1 cellular context compared by ENCODE assay signal in the genomic region with DNA sequence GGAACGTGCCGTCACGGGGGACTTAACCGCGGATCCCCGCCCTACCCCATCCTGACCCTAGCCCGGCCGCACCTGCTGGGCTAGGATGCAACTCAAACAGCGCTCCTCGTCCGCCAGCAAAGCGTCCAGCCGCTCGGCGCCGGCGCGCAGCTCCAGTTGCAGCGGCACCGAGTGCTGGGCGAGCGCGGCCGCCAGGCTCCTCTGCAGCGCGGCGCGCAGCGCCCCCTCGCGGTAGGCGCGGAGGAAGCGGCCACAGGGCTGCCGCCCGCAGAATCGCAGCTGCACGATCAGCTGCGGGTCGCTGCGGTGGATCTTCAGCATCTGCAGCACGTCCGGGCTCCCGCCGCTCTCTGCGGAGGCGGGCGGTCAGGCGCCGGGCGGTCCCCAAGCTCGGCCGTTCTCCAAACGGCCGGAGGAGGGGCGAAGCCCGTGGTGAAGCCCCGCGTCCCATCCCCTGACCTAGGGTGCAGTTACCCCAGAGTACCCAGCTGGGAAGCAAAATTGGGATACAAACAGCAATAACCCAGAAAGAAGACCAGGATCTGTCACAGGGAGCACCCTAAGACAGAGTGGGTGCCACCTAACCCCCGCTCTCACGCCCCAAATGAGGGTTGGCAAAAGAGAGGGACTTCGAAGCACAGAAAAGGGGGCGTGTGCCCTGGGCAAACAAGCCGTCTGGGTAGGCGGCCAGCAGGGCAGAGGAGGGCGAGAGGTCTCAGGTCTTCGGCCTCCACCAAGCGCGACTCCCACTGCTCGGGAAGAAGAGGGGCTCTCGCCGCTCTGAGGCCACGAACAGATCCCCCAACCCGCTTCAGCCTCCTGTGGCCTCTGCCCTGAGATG.
TF ChIP-seq lines count a peak whose summit lies in the region.

No MANE protein-coding gene starts in this region.

TF ChIP-seq in K562, 482 proteins besides CTCF, POLR2A, EP300 and RAD21 (continues in another document):
- TF ChIP-seq, protein P1, sequence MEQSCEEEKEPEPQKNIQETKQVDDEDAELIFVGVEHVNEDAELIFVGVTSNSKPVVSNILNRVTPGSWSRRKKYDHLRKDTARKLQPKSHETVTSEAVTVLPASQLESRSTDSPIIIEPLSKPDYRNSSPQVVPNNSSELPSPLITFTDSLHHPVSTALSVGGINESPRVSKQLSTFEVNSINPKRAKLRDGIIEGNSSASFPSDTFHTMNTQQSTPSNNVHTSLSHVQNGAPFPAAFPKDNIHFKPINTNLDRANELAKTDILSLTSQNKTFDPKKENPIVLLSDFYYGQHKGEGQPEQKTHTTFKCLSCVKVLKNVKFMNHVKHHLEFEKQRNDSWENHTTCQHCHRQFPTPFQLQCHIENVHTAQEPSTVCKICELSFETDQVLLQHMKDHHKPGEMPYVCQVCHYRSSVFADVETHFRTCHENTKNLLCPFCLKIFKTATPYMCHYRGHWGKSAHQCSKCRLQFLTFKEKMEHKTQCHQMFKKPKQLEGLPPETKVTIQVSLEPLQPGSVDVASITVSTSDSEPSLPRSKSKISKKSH (CRISPR knock-in tag; IDR thresholded peaks at IDR 0.05): no peak
- no peak for TF ChIP-seq MCM7 (IDR thresholded peaks at IDR 0.05)
- TF ChIP-seq TEAD1 (CRISPR knock-in tag; IDR thresholded peaks at IDR 0.05): peak in 1 of 2 experiments; percentile 85; a peak in 2 of 4 replicates
- no peak for TF ChIP-seq BDP1 (IDR thresholded peaks at IDR 0.05; ENCODE audit: insufficient read depth, insufficient read length)
- peak; percentile 66 for TF ChIP-seq BHLHE40 (IDR thresholded peaks at IDR 0.05; ENCODE audit: low read length)
- peak; percentile 50; the same call in 1 of the 2 replicates for TF ChIP-seq ZBTB7A (IDR thresholded peaks at IDR 0.05; ENCODE audit: borderline replicate concordance, control insufficient read depth, low read depth, low read length)
- TF ChIP-seq DACH1 (IDR thresholded peaks at IDR 0.05; ENCODE audit: partially characterized antibody): peak; percentile 65
- TF ChIP-seq, protein P2, sequence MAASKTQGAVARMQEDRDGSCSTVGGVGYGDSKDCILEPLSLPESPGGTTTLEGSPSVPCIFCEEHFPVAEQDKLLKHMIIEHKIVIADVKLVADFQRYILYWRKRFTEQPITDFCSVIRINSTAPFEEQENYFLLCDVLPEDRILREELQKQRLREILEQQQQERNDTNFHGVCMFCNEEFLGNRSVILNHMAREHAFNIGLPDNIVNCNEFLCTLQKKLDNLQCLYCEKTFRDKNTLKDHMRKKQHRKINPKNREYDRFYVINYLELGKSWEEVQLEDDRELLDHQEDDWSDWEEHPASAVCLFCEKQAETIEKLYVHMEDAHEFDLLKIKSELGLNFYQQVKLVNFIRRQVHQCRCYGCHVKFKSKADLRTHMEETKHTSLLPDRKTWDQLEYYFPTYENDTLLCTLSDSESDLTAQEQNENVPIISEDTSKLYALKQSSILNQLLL (CRISPR knock-in tag; IDR thresholded peaks at IDR 0.05; ENCODE audit: borderline replicate concordance): no peak
- peak; percentile 51; the same call in 1 of the 2 replicates for TF ChIP-seq JUND (IDR thresholded peaks at IDR 0.05; ENCODE audit: borderline replicate concordance, low read depth, low read length)
- no peak for TF ChIP-seq JUND (tag; IDR thresholded peaks at IDR 0.05; ENCODE audit: borderline replicate concordance, low read depth, low read length)
- no peak for TF ChIP-seq ZBED1 (IDR thresholded peaks at IDR 0.05)
- TF ChIP-seq XRCC5 (IDR thresholded peaks at IDR 0.05; ENCODE audit: low read depth, low read length): peak; percentile 84; the same call in 1 of the 2 replicates
- TF ChIP-seq, protein P3, sequence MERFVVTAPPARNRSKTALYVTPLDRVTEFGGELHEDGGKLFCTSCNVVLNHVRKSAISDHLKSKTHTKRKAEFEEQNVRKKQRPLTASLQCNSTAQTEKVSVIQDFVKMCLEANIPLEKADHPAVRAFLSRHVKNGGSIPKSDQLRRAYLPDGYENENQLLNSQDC (CRISPR knock-in tag; IDR thresholded peaks at IDR 0.05): no peak
- peak; percentile 51; the same call in 1 of the 2 replicates for TF ChIP-seq ESRRA (IDR thresholded peaks at IDR 0.05; ENCODE audit: borderline replicate concordance, low read depth)
- TF ChIP-seq, protein P4, sequence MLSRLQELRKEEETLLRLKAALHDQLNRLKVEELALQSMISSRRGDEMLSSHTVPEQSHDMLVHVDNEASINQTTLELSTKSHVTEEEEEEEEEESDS (CRISPR knock-in tag; IDR thresholded peaks at IDR 0.05): no peak
- TF ChIP-seq, protein P5, sequence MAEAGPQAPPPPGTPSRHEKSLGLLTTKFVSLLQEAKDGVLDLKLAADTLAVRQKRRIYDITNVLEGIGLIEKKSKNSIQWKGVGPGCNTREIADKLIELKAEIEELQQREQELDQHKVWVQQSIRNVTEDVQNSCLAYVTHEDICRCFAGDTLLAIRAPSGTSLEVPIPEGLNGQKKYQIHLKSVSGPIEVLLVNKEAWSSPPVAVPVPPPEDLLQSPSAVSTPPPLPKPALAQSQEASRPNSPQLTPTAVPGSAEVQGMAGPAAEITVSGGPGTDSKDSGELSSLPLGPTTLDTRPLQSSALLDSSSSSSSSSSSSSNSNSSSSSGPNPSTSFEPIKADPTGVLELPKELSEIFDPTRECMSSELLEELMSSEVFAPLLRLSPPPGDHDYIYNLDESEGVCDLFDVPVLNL (CRISPR knock-in tag; IDR thresholded peaks at IDR 0.05; ENCODE audit: low read depth): no peak
- peak; percentile 31 for TF ChIP-seq HNRNPLL (IDR thresholded peaks at IDR 0.05; ENCODE audit: low read depth, low read length, poor library complexity, severe bottlenecking)
- no peak for TF ChIP-seq ZNF77 (CRISPR knock-in tag; IDR thresholded peaks at IDR 0.05)
- TF ChIP-seq, protein P6, sequence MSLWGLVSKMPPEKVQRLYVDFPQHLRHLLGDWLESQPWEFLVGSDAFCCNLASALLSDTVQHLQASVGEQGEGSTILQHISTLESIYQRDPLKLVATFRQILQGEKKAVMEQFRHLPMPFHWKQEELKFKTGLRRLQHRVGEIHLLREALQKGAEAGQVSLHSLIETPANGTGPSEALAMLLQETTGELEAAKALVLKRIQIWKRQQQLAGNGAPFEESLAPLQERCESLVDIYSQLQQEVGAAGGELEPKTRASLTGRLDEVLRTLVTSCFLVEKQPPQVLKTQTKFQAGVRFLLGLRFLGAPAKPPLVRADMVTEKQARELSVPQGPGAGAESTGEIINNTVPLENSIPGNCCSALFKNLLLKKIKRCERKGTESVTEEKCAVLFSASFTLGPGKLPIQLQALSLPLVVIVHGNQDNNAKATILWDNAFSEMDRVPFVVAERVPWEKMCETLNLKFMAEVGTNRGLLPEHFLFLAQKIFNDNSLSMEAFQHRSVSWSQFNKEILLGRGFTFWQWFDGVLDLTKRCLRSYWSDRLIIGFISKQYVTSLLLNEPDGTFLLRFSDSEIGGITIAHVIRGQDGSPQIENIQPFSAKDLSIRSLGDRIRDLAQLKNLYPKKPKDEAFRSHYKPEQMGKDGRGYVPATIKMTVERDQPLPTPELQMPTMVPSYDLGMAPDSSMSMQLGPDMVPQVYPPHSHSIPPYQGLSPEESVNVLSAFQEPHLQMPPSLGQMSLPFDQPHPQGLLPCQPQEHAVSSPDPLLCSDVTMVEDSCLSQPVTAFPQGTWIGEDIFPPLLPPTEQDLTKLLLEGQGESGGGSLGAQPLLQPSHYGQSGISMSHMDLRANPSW (CRISPR knock-in tag; IDR thresholded peaks at IDR 0.05): 0 out of 2 replicates have a peak, but pooled peaks have one; percentile 37
- peak; percentile 26; the same call in 1 of the 2 replicates for TF ChIP-seq EGR1 (conservative IDR thresholded peaks at IDR 0.05)
- TF ChIP-seq MAZ (CRISPR knock-in tag; conservative IDR thresholded peaks at IDR 0.05 in 1 of 2, IDR thresholded peaks at IDR 0.05 in 1 of 2): peak in 1 of 2 experiments; percentile 34; a peak in 1 of 4 replicates
- TF ChIP-seq SMARCA4 (IDR thresholded peaks at IDR 0.05): no peak
- TF ChIP-seq YY1 (IDR thresholded peaks at IDR 0.05; ENCODE audit: borderline replicate concordance in 1 of 3, control insufficient read depth in 1 of 3, extremely low read depth in 1 of 3, insufficient read depth in 3 of 3, insufficient read length in 1 of 3, insufficient replicate concordance in 2 of 3, low read depth in 1 of 3, low read length in 2 of 3): peak in 2 of 3 experiments; percentile 46 to 65
- TF ChIP-seq ETV5 (CRISPR knock-in tag; IDR thresholded peaks at IDR 0.05; ENCODE audit: low read depth): 0 out of 2 replicates have a peak, but pooled peaks have one; percentile 48
- TF ChIP-seq SRSF7 (optimal IDR thresholded peaks at IDR 0.05; ENCODE audit: low read depth, low read length): no peak
- TF ChIP-seq, protein P7, sequence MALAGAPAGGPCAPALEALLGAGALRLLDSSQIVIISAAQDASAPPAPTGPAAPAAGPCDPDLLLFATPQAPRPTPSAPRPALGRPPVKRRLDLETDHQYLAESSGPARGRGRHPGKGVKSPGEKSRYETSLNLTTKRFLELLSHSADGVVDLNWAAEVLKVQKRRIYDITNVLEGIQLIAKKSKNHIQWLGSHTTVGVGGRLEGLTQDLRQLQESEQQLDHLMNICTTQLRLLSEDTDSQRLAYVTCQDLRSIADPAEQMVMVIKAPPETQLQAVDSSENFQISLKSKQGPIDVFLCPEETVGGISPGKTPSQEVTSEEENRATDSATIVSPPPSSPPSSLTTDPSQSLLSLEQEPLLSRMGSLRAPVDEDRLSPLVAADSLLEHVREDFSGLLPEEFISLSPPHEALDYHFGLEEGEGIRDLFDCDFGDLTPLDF (CRISPR knock-in tag; IDR thresholded peaks at IDR 0.05): no peak
- TF ChIP-seq CHCHD3 (CRISPR knock-in tag; IDR thresholded peaks at IDR 0.05): no peak
- TF ChIP-seq CTBP1 (IDR thresholded peaks at IDR 0.05; ENCODE audit: borderline replicate concordance): peak; percentile 96
- TF ChIP-seq PTRF (tag; IDR thresholded peaks at IDR 0.05): no peak
- peak; percentile 98 for TF ChIP-seq RB1 (IDR thresholded peaks at IDR 0.05; ENCODE audit: low read depth)
- TF ChIP-seq, protein P8, sequence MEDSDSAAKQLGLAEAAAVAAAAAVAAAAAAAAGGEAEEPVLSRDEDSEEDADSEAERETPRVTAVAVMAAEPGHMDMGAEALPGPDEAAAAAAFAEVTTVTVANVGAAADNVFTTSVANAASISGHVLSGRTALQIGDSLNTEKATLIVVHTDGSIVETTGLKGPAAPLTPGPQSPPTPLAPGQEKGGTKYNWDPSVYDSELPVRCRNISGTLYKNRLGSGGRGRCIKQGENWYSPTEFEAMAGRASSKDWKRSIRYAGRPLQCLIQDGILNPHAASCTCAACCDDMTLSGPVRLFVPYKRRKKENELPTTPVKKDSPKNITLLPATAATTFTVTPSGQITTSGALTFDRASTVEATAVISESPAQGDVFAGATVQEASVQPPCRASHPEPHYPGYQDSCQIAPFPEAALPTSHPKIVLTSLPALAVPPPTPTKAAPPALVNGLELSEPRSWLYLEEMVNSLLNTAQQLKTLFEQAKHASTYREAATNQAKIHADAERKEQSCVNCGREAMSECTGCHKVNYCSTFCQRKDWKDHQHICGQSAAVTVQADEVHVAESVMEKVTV (CRISPR knock-in tag; IDR thresholded peaks at IDR 0.05): peak; percentile 72
- no peak for TF ChIP-seq ZNF146 (CRISPR knock-in tag; IDR thresholded peaks at IDR 0.05; ENCODE audit: unreplicated experiment)
- TF ChIP-seq, protein P9, sequence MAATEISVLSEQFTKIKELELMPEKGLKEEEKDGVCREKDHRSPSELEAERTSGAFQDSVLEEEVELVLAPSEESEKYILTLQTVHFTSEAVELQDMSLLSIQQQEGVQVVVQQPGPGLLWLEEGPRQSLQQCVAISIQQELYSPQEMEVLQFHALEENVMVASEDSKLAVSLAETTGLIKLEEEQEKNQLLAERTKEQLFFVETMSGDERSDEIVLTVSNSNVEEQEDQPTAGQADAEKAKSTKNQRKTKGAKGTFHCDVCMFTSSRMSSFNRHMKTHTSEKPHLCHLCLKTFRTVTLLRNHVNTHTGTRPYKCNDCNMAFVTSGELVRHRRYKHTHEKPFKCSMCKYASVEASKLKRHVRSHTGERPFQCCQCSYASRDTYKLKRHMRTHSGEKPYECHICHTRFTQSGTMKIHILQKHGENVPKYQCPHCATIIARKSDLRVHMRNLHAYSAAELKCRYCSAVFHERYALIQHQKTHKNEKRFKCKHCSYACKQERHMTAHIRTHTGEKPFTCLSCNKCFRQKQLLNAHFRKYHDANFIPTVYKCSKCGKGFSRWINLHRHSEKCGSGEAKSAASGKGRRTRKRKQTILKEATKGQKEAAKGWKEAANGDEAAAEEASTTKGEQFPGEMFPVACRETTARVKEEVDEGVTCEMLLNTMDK (IDR thresholded peaks at IDR 0.05; ENCODE audit: borderline replicate concordance, insufficient read depth, low read depth, low read length, poor library complexity, severe bottlenecking): peak; percentile 80
- TF ChIP-seq, protein P10, sequence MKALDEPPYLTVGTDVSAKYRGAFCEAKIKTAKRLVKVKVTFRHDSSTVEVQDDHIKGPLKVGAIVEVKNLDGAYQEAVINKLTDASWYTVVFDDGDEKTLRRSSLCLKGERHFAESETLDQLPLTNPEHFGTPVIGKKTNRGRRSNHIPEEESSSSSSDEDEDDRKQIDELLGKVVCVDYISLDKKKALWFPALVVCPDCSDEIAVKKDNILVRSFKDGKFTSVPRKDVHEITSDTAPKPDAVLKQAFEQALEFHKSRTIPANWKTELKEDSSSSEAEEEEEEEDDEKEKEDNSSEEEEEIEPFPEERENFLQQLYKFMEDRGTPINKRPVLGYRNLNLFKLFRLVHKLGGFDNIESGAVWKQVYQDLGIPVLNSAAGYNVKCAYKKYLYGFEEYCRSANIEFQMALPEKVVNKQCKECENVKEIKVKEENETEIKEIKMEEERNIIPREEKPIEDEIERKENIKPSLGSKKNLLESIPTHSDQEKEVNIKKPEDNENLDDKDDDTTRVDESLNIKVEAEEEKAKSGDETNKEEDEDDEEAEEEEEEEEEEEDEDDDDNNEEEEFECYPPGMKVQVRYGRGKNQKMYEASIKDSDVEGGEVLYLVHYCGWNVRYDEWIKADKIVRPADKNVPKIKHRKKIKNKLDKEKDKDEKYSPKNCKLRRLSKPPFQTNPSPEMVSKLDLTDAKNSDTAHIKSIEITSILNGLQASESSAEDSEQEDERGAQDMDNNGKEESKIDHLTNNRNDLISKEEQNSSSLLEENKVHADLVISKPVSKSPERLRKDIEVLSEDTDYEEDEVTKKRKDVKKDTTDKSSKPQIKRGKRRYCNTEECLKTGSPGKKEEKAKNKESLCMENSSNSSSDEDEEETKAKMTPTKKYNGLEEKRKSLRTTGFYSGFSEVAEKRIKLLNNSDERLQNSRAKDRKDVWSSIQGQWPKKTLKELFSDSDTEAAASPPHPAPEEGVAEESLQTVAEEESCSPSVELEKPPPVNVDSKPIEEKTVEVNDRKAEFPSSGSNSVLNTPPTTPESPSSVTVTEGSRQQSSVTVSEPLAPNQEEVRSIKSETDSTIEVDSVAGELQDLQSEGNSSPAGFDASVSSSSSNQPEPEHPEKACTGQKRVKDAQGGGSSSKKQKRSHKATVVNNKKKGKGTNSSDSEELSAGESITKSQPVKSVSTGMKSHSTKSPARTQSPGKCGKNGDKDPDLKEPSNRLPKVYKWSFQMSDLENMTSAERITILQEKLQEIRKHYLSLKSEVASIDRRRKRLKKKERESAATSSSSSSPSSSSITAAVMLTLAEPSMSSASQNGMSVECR (CRISPR knock-in tag; IDR thresholded peaks at IDR 0.05): peak; percentile 80
- peak; percentile 41 for TF ChIP-seq RBBP5 (IDR thresholded peaks at IDR 0.05; ENCODE audit: borderline replicate concordance, insufficient read depth, low read length, poor library complexity, severe bottlenecking)
- peak; percentile 22; the same call in 1 of the 2 replicates for TF ChIP-seq RUNX1 (IDR thresholded peaks at IDR 0.05; ENCODE audit: low read depth)
- TF ChIP-seq U2AF1 (optimal IDR thresholded peaks at IDR 0.05; ENCODE audit: low read depth, low read length): no peak
- TF ChIP-seq RBM39 (optimal IDR thresholded peaks at IDR 0.05; ENCODE audit: low read depth, low read length): no peak
